In the genomic region with DNA sequence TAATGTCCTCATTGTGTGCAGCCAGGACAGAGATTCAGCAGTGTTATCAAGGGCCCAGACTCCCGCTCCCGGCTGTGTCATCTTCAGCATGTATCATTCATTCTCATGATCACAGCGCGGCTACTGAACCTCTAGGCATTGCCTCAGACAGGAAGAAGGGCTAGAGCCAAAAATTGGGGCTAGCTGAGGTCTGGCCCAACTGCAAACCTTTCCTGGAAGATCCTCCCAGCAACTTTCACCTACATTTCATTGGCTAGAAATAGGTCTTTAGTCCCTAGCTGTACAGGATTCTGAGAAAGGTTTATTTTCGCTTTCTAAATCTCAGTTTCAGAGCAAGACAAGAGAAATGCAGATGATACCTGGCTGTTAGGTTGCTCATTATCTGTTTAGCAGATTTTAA, we compare ENCODE assay signal across 11 cellular contexts.
DNase-seq lines count a peak whose midpoint lies in the region; ATAC-seq and TF ChIP-seq lines count a peak whose summit lies in the region.
"Had no signal": no experiment of that assay in that cellular context is flagged by ENCODE, and none has a peak within 500 bp of the region (broad histone marks: within the 10 kb centered on the region; RNA-seq: fewer than 3 reads in every experiment).

No MANE protein-coding gene starts in this region.

- no peaks in the 10 kb centered on the region for H3K9me3 Mint-ChIP-seq in activated T-helper 2 cell treated with anti-CD3 and anti-CD28 coated beads, Interferon-gamma antibody, Interleukin-2, Interleukin-4, amounts not matched to agents 10 μg/mL and 5 μg/mL and 100 μg/mL, durations not matched to agents 14 hours and 24 hours and 36 hours

- peaks cover 57% of the 10 kb centered on the region for H3K4me1 Mint-ChIP-seq in activated T-helper 2 cell treated with anti-CD3 and anti-CD28 coated beads, Interferon-gamma antibody, Interleukin-2, Interleukin-4, amounts not matched to agents 10 μg/mL and 5 μg/mL and 100 μg/mL, durations not matched to agents 14 hours and 24 hours and 36 hours (ENCODE audit: low read depth)

- no peak overlapping the region for H3K4me3 ChIP-seq in upper lobe of right lung
- H3K4me3 ChIP-seq: esophagus muscularis mucosa had no signal

- DNase-seq in stimulated activated CD4-positive, alpha-beta T cell treated with anti-CD3 and anti-CD28 coated beads, Interleukin-15, amount 100 ng/mL, for 48 hours (ENCODE audit: low read depth in 2 of 2): peak; percentile 23 to 30
- DNase-seq in stimulated activated CD4-positive, alpha-beta T cell treated with anti-CD3 and anti-CD28 coated beads, Interleukin-4, amount 100 ng/mL, for 1 hour: no peak
- DNase-seq in activated T-helper 2 cell treated with anti-CD3 and anti-CD28 coated beads, Interferon-gamma antibody, Interleukin-2, Interleukin-4, amounts not matched to agents 10 μg/mL and 5 μg/mL and 100 μg/mL, durations not matched to agents 14 hours and 24 hours and 36 hours (ENCODE audit: low spot score): peak; percentile 64
- DNase-seq in upper lobe of right lung: no peak
- DNase-seq in NCI-H1930 (lab: John Stamatoyannopoulos, UW): no peak
- no peak for DNase-seq in CD1c-positive myeloid dendritic cell (ENCODE audit: extremely low spot score)
- no peak for DNase-seq in HuH-7.5 (ENCODE audit: low spot score)

- intact Hi-C loops in activated T-helper 2 cell treated with anti-CD3 and anti-CD28 coated beads, Interferon-gamma antibody, Interleukin-2, Interleukin-4, amounts not matched to agents 10 μg/mL and 5 μg/mL and 100 μg/mL, durations not matched to agents 14 hours and 24 hours and 36 hours (cut with micrococcal nuclease): loop anchor here (1.0 kb wide), 2 partner anchors 10 to 13 kb away; no protein-coding TSS in a partner anchor
- intact Hi-C loops in upper lobe of right lung (cut with DNase I): no loop called here

- no peaks in the 10 kb centered on the region for H3K36me3 ChIP-seq in upper lobe of right lung

- peak overlapping the region; percentile 87 for H3K27ac Mint-ChIP-seq in activated T-helper 2 cell treated with anti-CD3 and anti-CD28 coated beads, Interferon-gamma antibody, Interleukin-2, Interleukin-4, amounts not matched to agents 10 μg/mL and 5 μg/mL and 100 μg/mL, durations not matched to agents 14 hours and 24 hours and 36 hours

- H3K27me3 Mint-ChIP-seq in activated T-helper 2 cell treated with anti-CD3 and anti-CD28 coated beads, Interferon-gamma antibody, Interleukin-2, Interleukin-4, amounts not matched to agents 10 μg/mL and 5 μg/mL and 100 μg/mL, durations not matched to agents 14 hours and 24 hours and 36 hours (ENCODE audit: low read depth): no peaks in the 10 kb centered on the region

- H3K27me3 ChIP-seq in upper lobe of right lung: no peaks in the 10 kb centered on the region
- H3K27me3 ChIP-seq: esophagus muscularis mucosa had no signal

- peaks cover 3% of the 10 kb centered on the region for H3K4me1 ChIP-seq in upper lobe of right lung

- no peak overlapping the region for H3K27ac ChIP-seq in upper lobe of right lung
- H3K27ac ChIP-seq: C4-2B, esophagus muscularis mucosa, VCaP had no signal

- peak; percentile 77 for ATAC-seq in HG03066 (IDR thresholded peaks at IDR 0.05; ENCODE audit: low read depth, unreplicated experiment)
- peak; percentile 43 for ATAC-seq in upper lobe of right lung

- no peak for TF ChIP-seq CTCF in upper lobe of right lung (IDR thresholded peaks at IDR 0.05)

- H3K4me3 Mint-ChIP-seq in activated T-helper 2 cell treated with anti-CD3 and anti-CD28 coated beads, Interferon-gamma antibody, Interleukin-2, Interleukin-4, amounts not matched to agents 10 μg/mL and 5 μg/mL and 100 μg/mL, durations not matched to agents 14 hours and 24 hours and 36 hours (ENCODE audit: low read depth): peak overlapping the region; percentile 59

- H3K9me3 ChIP-seq in upper lobe of right lung: no peaks in the 10 kb centered on the region
- H3K9me3 ChIP-seq: esophagus muscularis mucosa had no signal

- peaks cover 88% of the 10 kb centered on the region for H3K36me3 Mint-ChIP-seq in activated T-helper 2 cell treated with anti-CD3 and anti-CD28 coated beads, Interferon-gamma antibody, Interleukin-2, Interleukin-4, amounts not matched to agents 10 μg/mL and 5 μg/mL and 100 μg/mL, durations not matched to agents 14 hours and 24 hours and 36 hours (ENCODE audit: low read depth)

Comparison
In these comparisons a context has a peak if more than half of its experiments do, and no peak if none do; other contexts are left out.
1. DNase-seq: peak in stimulated activated CD4-positive, alpha-beta T cell treated with anti-CD3 and anti-CD28 coated beads, Interleukin-15, amount 100 ng/mL, for 48 hours (2 of 2) and activated T-helper 2 cell treated with anti-CD3 and anti-CD28 coated beads, Interferon-gamma antibody, Interleukin-2, Interleukin-4, amounts not matched to agents 10 μg/mL and 5 μg/mL and 100 μg/mL, durations not matched to agents 14 hours and 24 hours and 36 hours (single experiment); none in stimulated activated CD4-positive, alpha-beta T cell treated with anti-CD3 and anti-CD28 coated beads, Interleukin-4, amount 100 ng/mL, for 1 hour (single experiment), upper lobe of right lung (single experiment), NCI-H1930 (0 of 2), CD1c-positive myeloid dendritic cell (single experiment) and HuH-7.5 (single experiment).